25 cellular contexts compared by ENCODE assay signal in the genomic region with DNA sequence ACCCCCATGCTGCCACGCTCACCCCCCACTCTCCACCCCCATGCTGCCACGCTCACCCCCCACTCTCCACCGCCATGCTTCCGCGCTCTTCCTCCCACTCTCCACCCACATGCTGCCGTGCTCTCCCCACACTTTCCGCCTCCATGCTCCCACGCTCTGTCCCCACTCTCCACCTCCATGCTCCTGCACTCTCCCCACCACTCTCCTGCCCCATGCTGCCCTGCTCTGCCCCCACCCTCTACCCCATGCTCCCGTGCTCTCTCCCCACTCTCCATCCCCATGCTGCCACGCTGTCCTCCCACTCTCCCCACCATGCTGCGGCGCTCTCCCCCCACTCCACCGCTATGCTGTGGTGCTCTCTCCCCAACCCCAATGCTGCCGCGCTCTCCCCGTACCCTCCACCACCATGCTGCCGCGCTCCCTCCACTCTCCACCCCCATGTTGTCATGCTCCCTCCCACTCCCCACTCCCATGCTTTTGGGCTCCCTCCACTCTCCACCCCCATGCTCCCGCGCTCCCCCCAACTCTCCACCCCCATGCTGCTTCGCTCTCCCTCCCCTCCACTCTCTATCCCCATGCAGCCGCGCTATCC. TPM values are rescaled to one million over a fixed set of nuclear protein-coding genes. Genes with fewer than 3 reads are reported as not detected.
"Had no signal": no experiment of that assay in that cellular context is flagged by ENCODE, and none has a peak within 500 bp of the region (broad histone marks: within the 10 kb centered on the region; RNA-seq: fewer than 3 reads in every experiment).

No MANE protein-coding gene starts in this region.

- H3K9ac ChIP-seq: KMS-11 had no signal

- H3K4me1 ChIP-seq: SJCRH30 had no signal

- H3K36me3 ChIP-seq: SJCRH30 had no signal

- H3K36me3 Mint-ChIP-seq: IgD-negative memory B cell had no signal

- H3K9me3 ChIP-seq: SJCRH30 had no signal

- H3K4me3 ChIP-seq: K562, SJCRH30 had no signal

- H3K27ac ChIP-seq: HL-60, KMS-11, RWPE1, SJCRH30 had no signal

- H3K27me3 ChIP-seq: SJCRH30 had no signal

- H3K27me3 Mint-ChIP-seq: IgD-negative memory B cell had no signal

- ATAC-seq: K562, Panc1, PC-3, SK-N-SH treated with all-trans-retinoic acid at 6 μM for 48 hours had no signal

- DNase-seq: Kasumi-1, MM.1S, NCI-H1092 treated with DMSO at 0.1 percent for 48 hours, NCI-H1436, NCI-H187, NCI-H2029, NCI-H2081 treated with DMSO at 0.1 percent for 48 hours, NCI-H2171, NCI-H226, NCI-H446, NCI-H510A, NCI-H524 treated with DMSO at 0.1 percent for 48 hours, NCI-H69, NCI-H774, PC-3, SHP77 treated with DMSO at 0.1 percent for 48 hours, SJCRH30 had no signal

- H3K4me1 Mint-ChIP-seq: IgD-negative memory B cell had no signal

- H3K4me2 ChIP-seq: KMS-11 had no signal

- H3K27ac Mint-ChIP-seq: IgD-negative memory B cell had no signal

RNA-seq across cellular contexts. Expression of gene PDE10A, which starts 46.0 kb away (rescaled TPM):
- total RNA-seq: OCI-LY7 had no signal
